Comparison of ENCODE assay signal across 8 cellular contexts in genomic region chr14:44961151-44961729, GRCh38. TPM values are rescaled to one million over a fixed set of nuclear protein-coding genes. Genes with fewer than 3 reads are reported as not detected.
DNase-seq lines count a peak whose midpoint lies in the region; ATAC-seq and TF ChIP-seq lines count a peak whose summit lies in the region.

No MANE protein-coding gene starts in this region.

- no peaks in the 10 kb centered on the region for H3K36me3 ChIP-seq in A673 (ENCODE audit: insufficient read depth, low read length, poor library complexity, severe bottlenecking)

- CTCF ChIA-PET in A673 (lab: Charles Lee), result interaction anchor here (0.6 to 1.3 kb wide), 4 partner anchors 8 to 210 kb away, joined by 3 to 8 read pairs (median 3); no protein-coding TSS in a partner anchor

- intact Hi-C loops in A673 (cut with micrococcal nuclease; ENCODE audit: unreplicated experiment), result loop anchor here (2.0 to 5.0 kb wide), 2 partner anchors 121 to 174 kb away; partner anchors contain the start of genes FANCM, FKBP3 and PRPF39

- H3K9me3 ChIP-seq in A673 (ENCODE audit: low read depth, low read length, poor library complexity, severe bottlenecking), result no peaks in the 10 kb centered on the region

- H3K27me3 ChIP-seq in A673 (replicated peaks; ENCODE audit: insufficient read depth, low read depth, low read length, poor library complexity), result no peaks in the 10 kb centered on the region

- TF ChIP-seq CTCF in A673 (conservative IDR thresholded peaks at IDR 0.05; ENCODE audit: low read depth, low read length), result no peak

- H3K27ac ChIP-seq in A673 (ENCODE audit: low read depth, low read length, poor library complexity, severe bottlenecking), result peak overlapping the region; percentile 85

- TSS peak; percentile 59 for BruUV-seq in A673 (replicated peaks; lab: Mats Ljungman, UMichigan)

- ATAC-seq in GM18508 (IDR thresholded peaks at IDR 0.05; ENCODE audit: insufficient read depth, unreplicated experiment) (peak; percentile 3), HG03039 (IDR thresholded peaks at IDR 0.05; ENCODE audit: unreplicated experiment) (peak; percentile 22)

- peak overlapping the region; percentile 76 for H3K4me3 ChIP-seq in A673 (ENCODE audit: low read depth, low read length, poor library complexity, severe bottlenecking)

- POLR2A ChIA-PET in A673 (lab: Charles Lee; ENCODE audit: low non-redundant PET), result no interaction called here

- DNase-seq in A673 (ENCODE audit: low spot score) (peak; percentile 65), NCI-H226 (peak; percentile 43), lung microvascular endothelial cell (ENCODE audit: low read depth in 2 of 2) (peak; percentile 23 to 60)
- DNase-seq in activated CD4-positive, alpha-beta T cell treated with anti-CD3 and anti-CD28 coated beads, Interleukin-2, amount 50 U/mL, for 48 hours, result peak; percentile 60 to 65
- DNase-seq in effector CD4-positive, alpha-beta T cell, result peak; percentile 55
- peak; percentile 28 for DNase-seq in stimulated activated CD8-positive, alpha-beta memory T cell treated with anti-CD3 and anti-CD28 coated beads, Interleukin-12 subunit alpha, Interleukin-12 subunit beta, amount 100 ng/mL, for 4 hours (ENCODE audit: low read depth)

- H3K4me1 ChIP-seq in A673 (ENCODE audit: insufficient read depth, low read length, poor library complexity, severe bottlenecking), result peaks cover 14% of the 10 kb centered on the region

RNA-seq across cellular contexts. Expression of gene KLHL28, which starts 0.5 kb away (rescaled TPM):
- total RNA-seq in A673 (2021) (10.0 and 10.6 TPM in 2 replicates), lung microvascular endothelial cell (4.8 and 9.3 TPM in 2 replicates)

RNA-seq across cellular contexts. Expression of gene TOGARAM1, which starts 0.8 kb away (rescaled TPM):
- 16.8 and 18.5 TPM in 2 replicates for total RNA-seq in A673 (2021)
- total RNA-seq in lung microvascular endothelial cell, result 7.8 and 15.1 TPM in 2 replicates

Comparison
In these comparisons a context has a peak if more than half of its experiments do, and no peak if none do; other contexts are left out.
1. Peak in every context shown above with its lines: DNase-seq, ATAC-seq, H3K4me3 ChIP-seq and H3K27ac ChIP-seq.